8 cellular contexts compared by ENCODE assay signal in genomic region chr2:169584005-169584877, GRCh38. TPM values are rescaled to one million over a fixed set of nuclear protein-coding genes. Genes with fewer than 3 reads are reported as not detected.
A peak's percentile ranks its signal among the peaks of the same experiment; 100 is the strongest.
DNase-seq lines count a peak whose midpoint lies in the region; ATAC-seq and TF ChIP-seq lines count a peak whose summit lies in the region.

Gene PPIG, plus strand, starts transcription at chr2:169584351. Its CDS starts 19,691 bp downstream, at chr2:169604042.

- ATAC-seq in HG02623 (IDR thresholded peaks at IDR 0.05; ENCODE audit: unreplicated experiment): peak; percentile 82
- ATAC-seq in heart left ventricle: peak; percentile 96 to 98 (median 98)

- peaks cover 11% of the 10 kb centered on the region for H3K4me1 Mint-ChIP-seq in type B pancreatic cell (ENCODE audit: unreplicated experiment)

- H3K4me1 ChIP-seq in adipocyte (ENCODE audit: control insufficient read depth, insufficient read depth, low read length): peaks cover 20% of the 10 kb centered on the region
- H3K4me1 ChIP-seq in heart left ventricle: peaks cover 9 to 32% (median 24%) of the 10 kb centered on the region in 12 donors

- no peak for TF ChIP-seq CTCF in GM10266 (IDR thresholded peaks at IDR 0.05; ENCODE audit: control insufficient read depth, insufficient read depth, low read depth, missing control alignments)
- no peak for TF ChIP-seq CTCF in heart left ventricle (IDR thresholded peaks at IDR 0.05)
- no peak for TF ChIP-seq CTCF in type B pancreatic cell (conservative IDR thresholded peaks at IDR 0.05)

- no peak for TF ChIP-seq POLR2A in heart left ventricle (IDR thresholded peaks at IDR 0.05)

- H3K27me3 Mint-ChIP-seq in type B pancreatic cell: no peaks in the 10 kb centered on the region

- H3K9me3 ChIP-seq in adipocyte (ENCODE audit: control insufficient read depth, low read length) (no peaks in the 10 kb centered on the region), heart left ventricle (peaks cover 0 to 4% (median 0%) of the 10 kb centered on the region in 12 donors)

- H3K27me3 ChIP-seq in adipocyte (replicated peaks; ENCODE audit: control insufficient read depth, insufficient read depth, low read length) (no peaks in the 10 kb centered on the region), heart left ventricle (no peaks in the 10 kb centered on the region)

- WGBS in heart left ventricle, 4 donors: 4 to 6% (median 5%) methylated on average over 31 to 49 of the region's 49 CpGs

- H3K4me3 ChIP-seq in adipocyte (ENCODE audit: low read length) (peak within 1 kb of the TSS; percentile 92), heart left ventricle (peak within 1 kb of the TSS; percentile 72 to 98 (median 83))

- H3K4me3 Mint-ChIP-seq in type B pancreatic cell: peak within 1 kb of the TSS; percentile 99

- H3K27ac ChIP-seq in heart left ventricle: peak within 1 kb of the TSS; percentile 94 to 99 (median 97)

- H3K36me3 Mint-ChIP-seq in type B pancreatic cell: peaks cover 10% of the 10 kb centered on the region

- peak within 1 kb of the TSS; percentile 99 for H3K27ac Mint-ChIP-seq in type B pancreatic cell

- intact Hi-C loops in heart left ventricle (cut with DNase I): loop anchor here in 4 of 10 donors (1.0 to 10.0 kb wide), 3 partner anchors 11 to 211 kb away; partner anchors contain the start of genes CFAP210 (in 2 of the 4), PHOSPHO2 (in 2 of the 4), FASTKD1 (in 1 of the 4) and SSB (in 1 of the 4)

- no peaks in the 10 kb centered on the region for H3K36me3 ChIP-seq in adipocyte (ENCODE audit: control insufficient read depth, insufficient read depth, low read length, severe bottlenecking)
- H3K36me3 ChIP-seq in heart left ventricle: no peaks in the 10 kb centered on the region

- DNase-seq in GM10266 (ENCODE audit: extremely low spot score) (peak; percentile 89), NCI-H1105 (lab: John Stamatoyannopoulos, UW) (peak; percentile 76), SW480 (ENCODE audit: low spot score) (peak; percentile 94), adipocyte (ENCODE audit: low read depth) (peak; percentile 97), heart left ventricle (peak; percentile 90 to 94 (median 91)), pons (ENCODE audit: low spot score) (peak; percentile 93), type B pancreatic cell (ENCODE audit: extremely low spot score, unreplicated experiment) (peak; percentile 82)

- H3K9me3 Mint-ChIP-seq in type B pancreatic cell: peaks cover 6% of the 10 kb centered on the region

- H3K9ac ChIP-seq in adipocyte (ENCODE audit: low read length): peak within 1 kb of the TSS; percentile 98

RNA-seq across cellular contexts. Expression of gene PPIG, which starts in this region (rescaled TPM):
- total RNA-seq in heart left ventricle: 10 to 100 TPM; 19.9 to 48.8 (median 39.9) TPM
- 10 to 100 TPM; 23.9 to 69.6 TPM for polyA plus RNA-seq in heart left ventricle
- total RNA-seq in type B pancreatic cell (ENCODE audit: low replicate concordance): 53.2 and 61.4 TPM in 2 replicates

Comparison
In these comparisons a context has a peak if more than half of its experiments do, and no peak if none do; other contexts are left out.
1. Peak in every context shown above with its lines: DNase-seq, ATAC-seq, H3K4me3 ChIP-seq and H3K27ac ChIP-seq.